12 cellular contexts compared by ENCODE assay signal in the genomic region with DNA sequence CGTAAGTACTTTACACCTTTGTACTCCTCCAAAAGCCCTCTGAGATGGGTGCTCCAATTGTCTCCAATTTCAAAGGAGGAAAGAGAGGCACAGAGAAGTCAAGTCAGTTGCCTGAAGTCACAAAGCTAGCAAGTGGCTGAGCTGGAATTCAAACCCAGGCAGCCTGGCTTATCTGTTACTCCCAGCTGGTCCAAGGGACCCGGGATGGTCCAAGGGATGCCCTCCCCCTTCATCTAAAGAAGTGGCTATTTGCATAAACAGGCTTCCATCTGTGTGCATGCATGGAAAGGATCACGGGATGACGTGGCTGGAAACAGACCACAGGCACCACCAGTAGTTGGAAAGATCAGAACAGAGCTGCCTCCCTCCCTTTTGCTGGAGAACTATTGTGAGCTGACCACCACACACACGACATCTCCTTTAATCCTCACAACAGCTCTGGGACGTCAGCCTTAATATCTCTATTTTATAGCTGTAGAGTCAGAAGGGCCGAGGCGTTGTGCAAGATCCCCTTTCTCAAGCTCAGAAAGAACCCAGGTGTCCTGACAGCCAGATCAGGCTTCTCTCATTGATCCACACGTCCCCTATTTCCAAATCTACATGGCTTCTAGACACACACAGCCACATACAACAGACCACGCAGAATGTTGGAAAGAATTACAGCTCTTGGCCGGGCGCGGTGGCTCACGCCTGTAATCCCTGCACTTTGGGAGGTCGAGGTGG. TPM values are rescaled to one million over a fixed set of nuclear protein-coding genes. Genes with fewer than 3 reads are reported as not detected.
DNase-seq lines count a peak whose midpoint lies in the region; FAIRE-seq and TF ChIP-seq lines count a peak whose summit lies in the region.
"Had no signal": no experiment of that assay in that cellular context is flagged by ENCODE, and none has a peak within 500 bp of the region (broad histone marks: within the 10 kb centered on the region; RNA-seq: fewer than 3 reads in every experiment).

No MANE protein-coding gene starts in this region.

- H3K4ac ChIP-seq in H9 (ENCODE audit: low read depth, low read length): no peak overlapping the region

- no peak overlapping the region for H2BK15ac ChIP-seq in H9 (ENCODE audit: low read depth, low read length)

- H3K27me3 Mint-ChIP-seq in H9 (ENCODE audit: low read depth): peaks cover 14% of the 10 kb centered on the region
- H3K27me3 Mint-ChIP-seq in chondrocyte (ENCODE audit: low read depth): no peaks in the 10 kb centered on the region
- H3K27me3 Mint-ChIP-seq in glutamatergic neuron (ENCODE audit: unreplicated experiment): peaks cover 10% of the 10 kb centered on the region

- no peak overlapping the region for H3K9ac ChIP-seq in H9 (ENCODE audit: extremely low read depth, insufficient read length, low read length)
- peak overlapping the region; percentile 18 for H3K9ac ChIP-seq in muscle layer of colon (ENCODE audit: low read length)

- H3K27ac ChIP-seq in ACC112 (ENCODE audit: low read depth, low read length) (peak overlapping the region; percentile 91; the same call in 1 of the 2 replicates), H9 (ENCODE audit: insufficient read length, low read depth, low read length) (no peak overlapping the region), muscle layer of colon (ENCODE audit: low read depth, low read length) (peak overlapping the region; percentile 59)

- no peaks in the 10 kb centered on the region for H4K20me1 ChIP-seq in H9 (ENCODE audit: control insufficient read depth, insufficient read depth, insufficient read length)

- H2BK5ac ChIP-seq in H9 (ENCODE audit: insufficient read length, low read length): no peak overlapping the region

- no peak for TF ChIP-seq CTCF in H9 (conservative IDR thresholded peaks at IDR 0.05)
- TF ChIP-seq CTCF in chondrocyte (IDR thresholded peaks at IDR 0.05): no peak
- no peak for TF ChIP-seq CTCF in glutamatergic neuron (IDR thresholded peaks at IDR 0.05; ENCODE audit: partially characterized antibody, unreplicated experiment)

- no peak for TF ChIP-seq POLR2A in GM12892 (IDR thresholded peaks at IDR 0.05; ENCODE audit: low read depth, low read length)

- H3K27ac Mint-ChIP-seq in H9: no peak overlapping the region
- H3K27ac Mint-ChIP-seq in chondrocyte (ENCODE audit: unreplicated experiment): peak overlapping the region; percentile 100
- no peak overlapping the region for H3K27ac Mint-ChIP-seq in glutamatergic neuron (ENCODE audit: unreplicated experiment)

- H4K5ac ChIP-seq in H9 (ENCODE audit: insufficient read length, low read depth, low read length): no peak overlapping the region

- H3K79me2 ChIP-seq in ACC112 (ENCODE audit: control insufficient read depth, insufficient read depth, low read length, unreplicated experiment): peaks cover 2% of the 10 kb centered on the region
- H3K79me2 ChIP-seq in H9 (ENCODE audit: insufficient read depth, low read length): no peaks in the 10 kb centered on the region

- H3K4me1 Mint-ChIP-seq in H9 (peaks cover 58 to 68% of the 10 kb centered on the region in 2 experiments), chondrocyte (ENCODE audit: low read depth) (peaks cover 100% of the 10 kb centered on the region), glutamatergic neuron (ENCODE audit: low read depth, unreplicated experiment) (peaks cover 24% of the 10 kb centered on the region)

- H3K4me1 ChIP-seq in ACC112 (ENCODE audit: control insufficient read depth, insufficient read depth, low read length, unreplicated experiment): peaks cover 50% of the 10 kb centered on the region
- H3K4me1 ChIP-seq in H9 (ENCODE audit: insufficient read depth, low read length): peaks cover 21% of the 10 kb centered on the region
- H3K4me1 ChIP-seq in muscle layer of colon (ENCODE audit: insufficient read depth, low read length): peaks cover 56% of the 10 kb centered on the region

- CTCF ChIA-PET in HEK293T (lab: Yijun Ruan, JAX): interaction anchor here (0.6 to 1.8 kb wide), 7 partner anchors 8 to 81 kb away, joined by 3 to 8 read pairs (median 3); a partner anchor contains a TSS

- DNase-seq in H9 (peak; percentile 30), chondrocyte (ENCODE audit: low spot score) (no peak), KBM-7 (no peak), GM12892 (ENCODE audit: insufficient read length) (no peak), glutamatergic neuron (no peak), HEK293T (ENCODE audit: extremely low spot score) (no peak)
- DNase-seq: activated naive CD4-positive, alpha-beta T cell; PC-3 had no signal

- no peaks in the 10 kb centered on the region; a peak in 1 of 7 replicates for H3K36me3 Mint-ChIP-seq in H9 (ENCODE audit: insufficient read depth in 1 of 3, low read depth in 3 of 3)
- no peaks in the 10 kb centered on the region for H3K36me3 Mint-ChIP-seq in chondrocyte (ENCODE audit: low read depth)
- H3K36me3 Mint-ChIP-seq in glutamatergic neuron (ENCODE audit: unreplicated experiment): no peaks in the 10 kb centered on the region

- H2AK5ac ChIP-seq in H9 (ENCODE audit: insufficient read length, low read length): no peak overlapping the region

- no CpG with 5 or more reads among the region's 15 CpGs for WGBS in H9 (ENCODE audit: extremely low coverage, insufficient read length, low lambda C conversion rate)

- no peaks in the 10 kb centered on the region for H3K23me2 ChIP-seq in H9 (ENCODE audit: insufficient read length, low read depth, low read length, poor library complexity, severe bottlenecking)

- H3K79me1 ChIP-seq in H9 (ENCODE audit: insufficient read depth, low read depth, low read length, poor library complexity, severe bottlenecking): no peaks in the 10 kb centered on the region

- no peak overlapping the region for H3K23ac ChIP-seq in H9 (ENCODE audit: insufficient read length, low read depth, low read length)

- no peak overlapping the region for H3K14ac ChIP-seq in H9 (ENCODE audit: insufficient read depth, low read length)

- H3K9me3 Mint-ChIP-seq in H9 (no peaks in the 10 kb centered on the region; a peak in 2 of 5 replicates), chondrocyte (ENCODE audit: low read depth) (no peaks in the 10 kb centered on the region), glutamatergic neuron (ENCODE audit: unreplicated experiment) (peaks cover 8% of the 10 kb centered on the region)

- no peak overlapping the region for H4K91ac ChIP-seq in H9 (ENCODE audit: insufficient read length, low read depth, low read length)

- H3T11ph ChIP-seq in H9 (ENCODE audit: low read length): no peak overlapping the region

- no peak overlapping the region for H2BK12ac ChIP-seq in H9 (ENCODE audit: insufficient read length, low read depth, low read length)

- no peak overlapping the region for H2BK120ac ChIP-seq in H9 (ENCODE audit: low read depth, low read length, poor library complexity, severe bottlenecking)

- H3K9me3 ChIP-seq in H9 (ENCODE audit: control insufficient read depth, low read depth, low read length) (no peaks in the 10 kb centered on the region), muscle layer of colon (ENCODE audit: low read length) (no peaks in the 10 kb centered on the region)

- H3K27me3 ChIP-seq in ACC112 (ENCODE audit: insufficient read depth, low read length) (no peaks in the 10 kb centered on the region), H9 (ENCODE audit: insufficient read depth, low read length) (no peaks in the 10 kb centered on the region), muscle layer of colon (ENCODE audit: control insufficient read depth in 1 of 2, insufficient read depth in 2 of 2, low read length in 2 of 2) (no peaks in the 10 kb centered on the region)

- in situ Hi-C loops in KBM-7 (cut with MboI; ENCODE audit: low pct_unique_long_range_greater_than_20kb, low sequenced_read_pairs): loop anchor here (10.0 kb wide), 1 partner anchor 63 kb away; a partner anchor contains a TSS

- POLR2A ChIA-PET in HEK293T (lab: Yijun Ruan, JAX): interaction anchor here (0.8 to 1.2 kb wide), 2 partner anchors 34 to 50 kb away, joined by 3 to 4 read pairs; no protein-coding TSS in a partner anchor

- H3K4me2 ChIP-seq in H9 (ENCODE audit: insufficient read depth, insufficient read length, low read length): no peak overlapping the region

- H2AFZ ChIP-seq in ACC112 (ENCODE audit: low read length, unreplicated experiment) (no peak overlapping the region), H9 (ENCODE audit: low read length) (no peak overlapping the region)

- no peak for FAIRE-seq in GM12892 (lab: Jason Lieb, UNC)
- FAIRE-seq: endothelial cell of umbilical vein had no signal

- H3K4me3 ChIP-seq in ACC112 (ENCODE audit: low read depth, low read length): no peak overlapping the region
- H3K4me3 ChIP-seq in muscle layer of colon (ENCODE audit: low read depth in 1 of 2, low read length in 2 of 2): peak overlapping the region in 1 of 2 donors; percentile 12
- H3K4me3 ChIP-seq: lung had no signal

- no peaks in the 10 kb centered on the region for H3K36me3 ChIP-seq in ACC112 (ENCODE audit: insufficient read depth, low read length)
- no peaks in the 10 kb centered on the region for H3K36me3 ChIP-seq in muscle layer of colon (ENCODE audit: insufficient read depth, low read length)

- H3K56ac ChIP-seq in H9 (ENCODE audit: insufficient read length, low read depth, low read length): no peak overlapping the region

- no peak overlapping the region for H2BK20ac ChIP-seq in H9 (ENCODE audit: low read depth, low read length, poor library complexity, severe bottlenecking)

- no peak overlapping the region for H3K18ac ChIP-seq in H9 (ENCODE audit: insufficient read length, low read depth, low read length)

- H4K8ac ChIP-seq in H9 (replicated peaks; ENCODE audit: insufficient read length, low read depth, low read length): no peak overlapping the region

- H3K4me3 Mint-ChIP-seq in H9 (peak overlapping the region in 1 of 2 experiments; percentile 3; a peak in 1 of 5 replicates), chondrocyte (ENCODE audit: unreplicated experiment) (peak overlapping the region; percentile 69), glutamatergic neuron (ENCODE audit: unreplicated experiment) (no peak overlapping the region)

TF ChIP-seq in HEK293T, 16 proteins besides CTCF, POLR2A, EP300 and RAD21:
- TF ChIP-seq SP1 (IDR thresholded peaks at IDR 0.05) (no peak), FOXA1 (IDR thresholded peaks at IDR 0.05) (no peak)

RNA-seq across cellular contexts. Expression of a gene that starts 10.9 kb away (rescaled TPM):
- total RNA-seq in H9 (2021) (104 and 112 TPM in 2 replicates), chondrocyte (34,852 to 36,120 TPM (median 35,333 TPM) in 3 replicates), glutamatergic neuron (ENCODE audit: unreplicated experiment) (10.1 TPM)
- 4.8 TPM for polyA plus RNA-seq in GM12892 (2012; ENCODE audit: missing spikeins)

RNA-seq across cellular contexts. Expression of a gene that starts 46.5 kb away (rescaled TPM):
- total RNA-seq in H9 (2021): 0.24 TPM in 1 of 2 replicates, not detected in the other
- 0.85 to 5.5 TPM (median 1.3 TPM) in 3 replicates for total RNA-seq in chondrocyte
- polyA plus RNA-seq in GM12892 (2012; ENCODE audit: missing spikeins): 0.68 TPM
- total RNA-seq in glutamatergic neuron (ENCODE audit: unreplicated experiment): 1.3 TPM
- total RNA-seq: endothelial cell of umbilical vein, PC-3 had no signal
- polyA plus RNA-seq: endothelial cell of umbilical vein had no signal

Comparison
In these comparisons a context has a peak if more than half of its experiments do, and no peak if none do; other contexts are left out.
1. RNA of a gene that starts 10.9 kb away (total RNA-seq): 34,852 to 36,120 TPM in chondrocyte; 104 to 112 TPM in H9 and 10.1 TPM in glutamatergic neuron (single experiment); every median in the first group is over 100 times any median in the second.